Comparison of ENCODE assay signal across 10 cellular contexts in the genomic region with DNA sequence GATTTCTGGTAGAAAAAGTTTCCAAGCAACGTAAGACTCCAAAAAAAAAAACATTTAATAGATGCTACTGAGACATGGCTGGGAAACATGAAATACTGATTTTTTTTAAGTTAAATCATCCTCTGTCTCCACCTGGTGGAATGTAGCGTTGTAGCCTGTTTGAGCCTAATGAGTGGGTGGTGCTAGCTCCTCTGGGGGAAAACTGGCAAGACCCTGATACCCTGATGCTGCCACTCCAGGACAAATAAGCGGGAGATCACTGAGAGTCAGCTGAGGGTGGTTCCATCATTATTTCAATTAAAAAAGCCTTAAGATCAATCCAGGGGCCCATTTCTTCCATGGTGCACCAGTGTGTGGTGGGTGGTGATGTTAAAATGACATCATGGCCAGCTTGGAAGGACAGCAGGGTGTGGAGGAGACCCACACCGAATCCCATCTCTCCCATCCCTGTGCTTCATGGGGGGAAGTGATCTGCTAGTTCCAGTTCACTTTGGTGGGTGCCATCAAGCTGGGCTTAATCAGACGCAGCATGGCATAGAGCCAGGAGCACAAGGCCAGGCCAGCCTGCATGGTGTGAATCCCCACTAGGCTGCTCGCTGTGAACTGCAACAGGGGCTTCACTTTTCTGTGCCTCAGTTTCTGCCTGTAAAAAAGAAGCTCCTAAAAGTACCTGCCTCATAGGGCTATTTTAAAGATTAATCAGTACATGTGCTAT. TPM values are rescaled to one million over a fixed set of nuclear protein-coding genes. Genes with fewer than 3 reads are reported as not detected.
DNase-seq lines count a peak whose midpoint lies in the region; ATAC-seq and TF ChIP-seq lines count a peak whose summit lies in the region.
"Had no signal": no experiment of that assay in that cellular context is flagged by ENCODE, and none has a peak within 500 bp of the region (broad histone marks: within the 10 kb centered on the region; RNA-seq: fewer than 3 reads in every experiment).

No MANE protein-coding gene starts in this region.

- H3K9me3 Mint-ChIP-seq in stimulated activated naive CD8-positive, alpha-beta T cell treated with anti-CD3 and anti-CD28 coated beads, Interleukin-15, amount 100 ng/mL, for 72 hours, result no peaks in the 10 kb centered on the region

- TF ChIP-seq CTCF in WERI-Rb-1 (IDR thresholded peaks at IDR 0.05; ENCODE audit: low read depth, low read length) (peak; percentile 57), Peyer's patch (IDR thresholded peaks at IDR 0.05) (peak in 3 of 6 experiments; percentile 23 to 39 (median 37))

- CTCF ChIA-PET in HEK293T (lab: Yijun Ruan, JAX), result interaction anchor here (0.7 to 1.4 kb wide), 6 partner anchors 9 to 416 kb away, joined by 3 to 6 read pairs (median 4); no protein-coding TSS in a partner anchor

- H3K27ac ChIP-seq in WERI-Rb-1 (no peak overlapping the region), Peyer's patch (no peak overlapping the region)

- H3K9me3 ChIP-seq in WERI-Rb-1 (ENCODE audit: severe bottlenecking), result no peaks in the 10 kb centered on the region
- H3K9me3 ChIP-seq in Peyer's patch, result no peaks in the 10 kb centered on the region

- POLR2A ChIA-PET in HEK293T (lab: Yijun Ruan, JAX), result interaction anchor here (1.6 kb wide), 1 partner anchor 180 kb away, joined by 4 read pairs; a partner anchor contains a TSS

- H3K4me1 Mint-ChIP-seq in stimulated activated naive CD8-positive, alpha-beta T cell treated with anti-CD3 and anti-CD28 coated beads, Interleukin-15, amount 100 ng/mL, for 72 hours, result no peaks in the 10 kb centered on the region

- no peak for ATAC-seq in HG02678 (IDR thresholded peaks at IDR 0.05; ENCODE audit: unreplicated experiment)
- ATAC-seq in stimulated activated naive CD8-positive, alpha-beta T cell treated with anti-CD3 and anti-CD28 coated beads, Interleukin-15, amount 100 ng/mL, for 72 hours, result no peak

- TF ChIP-seq POLR2A in Peyer's patch (IDR thresholded peaks at IDR 0.05), result no peak

- H3K4me3 Mint-ChIP-seq in stimulated activated naive CD8-positive, alpha-beta T cell treated with anti-CD3 and anti-CD28 coated beads, Interleukin-15, amount 100 ng/mL, for 72 hours, result no peak overlapping the region

- H3K4me1 ChIP-seq in Peyer's patch, result peaks cover 0 to 16% (median 3%) of the 10 kb centered on the region in 4 donors

- DNase-seq in COLO829 (ENCODE audit: low spot score) (peak; percentile 40), HEK293T (ENCODE audit: extremely low spot score) (peak; percentile 49), WERI-Rb-1 (no peak), iris pigment epithelial cell (ENCODE audit: low read depth) (peak; percentile 22), Peyer's patch (no peak)
- DNase-seq in stimulated activated naive CD8-positive, alpha-beta T cell treated with anti-CD3 and anti-CD28 coated beads, Interleukin-15, amount 100 ng/mL, for 72 hours, result no peak
- no peak for DNase-seq in effector CD4-positive, alpha-beta T cell
- DNase-seq: NCI-H446 had no signal

- H3K27ac Mint-ChIP-seq in stimulated activated naive CD8-positive, alpha-beta T cell treated with anti-CD3 and anti-CD28 coated beads, Interleukin-15, amount 100 ng/mL, for 72 hours, result peak overlapping the region in 1 of 2 donors; percentile 73

- H3K27me3 ChIP-seq in WERI-Rb-1 (ENCODE audit: insufficient read depth, low read depth, severe bottlenecking) (no peaks in the 10 kb centered on the region), Peyer's patch (no peaks in the 10 kb centered on the region)

- H3K36me3 ChIP-seq in WERI-Rb-1, result peaks cover 9% of the 10 kb centered on the region
- H3K36me3 ChIP-seq in Peyer's patch, result peaks cover 0 to 12% (median 0%) of the 10 kb centered on the region in 3 donors

- no peak overlapping the region for H3K4me3 ChIP-seq in WERI-Rb-1 (ENCODE audit: low read depth, low read length)
- H3K4me3 ChIP-seq in Peyer's patch, result no peak overlapping the region
- H3K4me3 ChIP-seq: lung had no signal

- no peaks in the 10 kb centered on the region for H3K27me3 Mint-ChIP-seq in stimulated activated naive CD8-positive, alpha-beta T cell treated with anti-CD3 and anti-CD28 coated beads, Interleukin-15, amount 100 ng/mL, for 72 hours

TF ChIP-seq in HEK293T, 16 proteins besides CTCF, POLR2A, EP300 and RAD21:
- TF ChIP-seq SUZ12 (IDR thresholded peaks at IDR 0.05) (no peak), ZNF384 (IDR thresholded peaks at IDR 0.05) (peak; percentile 74)

RNA-seq across cellular contexts. Expression of a gene that starts 12.8 kb away (rescaled TPM):
- 10 to 100 TPM; 14.3 to 24.5 (median 23.0) TPM for total RNA-seq in Peyer's patch

RNA-seq across cellular contexts. Expression of a gene that starts 35.7 kb away (rescaled TPM):
- total RNA-seq in Peyer's patch, result 1 to 10 TPM in 1 of 4 donors, under 1 TPM in 1, not detected in 2; 0.80 to 4.1 TPM

RNA-seq across cellular contexts. Expression of a gene that starts 57.3 kb away (rescaled TPM):
- total RNA-seq in Peyer's patch, result not detected
- total RNA-seq: lung had no signal

Comparison
In these comparisons a context has a peak if more than half of its experiments do, and no peak if none do; other contexts are left out.
1. DNase-seq: peak in COLO829 (single experiment), HEK293T (single experiment) and iris pigment epithelial cell (single experiment); none in WERI-Rb-1 (single experiment), Peyer's patch (0 of 3), stimulated activated naive CD8-positive, alpha-beta T cell treated with anti-CD3 and anti-CD28 coated beads, Interleukin-15, amount 100 ng/mL, for 72 hours (0 of 2) and effector CD4-positive, alpha-beta T cell (single experiment).